ENCODE assay signal across 17 cellular contexts in genomic region chr14:91055016-91055415, GRCh38.
"Had no signal": no experiment of that assay in that cellular context is flagged by ENCODE, and none has a peak within 500 bp of the region (broad histone marks: within the 10 kb centered on the region; RNA-seq: fewer than 3 reads in every experiment).

No MANE protein-coding gene starts in this region.

- ATAC-seq: left cardiac atrium; left ventricle myocardium superior; naive thymus-derived CD4-positive, alpha-beta T cell; sciatic nerve had no signal

- H3K9me3 Mint-ChIP-seq: naive thymus-derived CD4-positive, alpha-beta T cell; nephron progenitor cell had no signal

- H3K27ac ChIP-seq: colonic mucosa, skin epidermis, stomach had no signal

- H3K36me3 ChIP-seq: colonic mucosa, esophagus squamous epithelium, stomach had no signal

- H3K4me3 ChIP-seq: colonic mucosa, esophagus squamous epithelium, skin epidermis, stomach had no signal

- H3K4me3 Mint-ChIP-seq: nephron progenitor cell had no signal

- H3K9me3 ChIP-seq: colonic mucosa, esophagus squamous epithelium, stomach had no signal

- DNase-seq: colonic mucosa; dermis blood vessel endothelial cell; esophagus squamous epithelium; foreskin fibroblast; kidney; left cardiac atrium; left ventricle myocardium superior; mesendoderm; naive thymus-derived CD4-positive, alpha-beta T cell; nephron progenitor cell; stimulated activated CD4-positive, alpha-beta T cell treated with anti-CD3 and anti-CD28 coated beads, Interleukin-2, amount 100 ng/mL, for 24 hours; stimulated activated CD4-positive, alpha-beta T cell treated with anti-CD3 and anti-CD28 coated beads, Interleukin-4, amount 100 ng/mL, for 4 hours; stimulated activated naive CD4-positive, alpha-beta T cell; stomach; trophoblast cell had no signal

- H3K27me3 Mint-ChIP-seq: naive thymus-derived CD4-positive, alpha-beta T cell had no signal

- H3K4me1 ChIP-seq: colonic mucosa had no signal

- H3K27me3 ChIP-seq: colonic mucosa, esophagus squamous epithelium, stomach had no signal

- H3K27ac Mint-ChIP-seq: nephron progenitor cell had no signal
